In the genomic region with DNA sequence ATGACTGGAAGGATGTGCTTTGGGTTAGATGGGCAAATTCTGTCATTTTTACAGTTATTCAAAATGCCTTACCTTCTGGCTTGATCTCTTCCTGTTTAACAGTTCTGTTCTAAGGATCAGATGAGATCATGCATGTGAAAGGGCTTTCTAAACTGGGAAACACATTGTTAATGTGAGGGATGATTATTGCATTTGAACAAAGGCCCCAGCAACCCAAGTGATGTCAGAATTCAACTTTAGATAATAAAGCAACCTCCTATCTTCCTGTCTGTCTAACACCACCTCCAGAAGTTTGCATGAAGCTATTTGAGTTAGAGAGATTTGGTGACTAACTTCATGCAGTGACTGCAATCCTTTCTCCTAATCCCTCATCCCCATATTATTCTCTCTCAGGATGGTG, we compare ENCODE assay signal across 29 cellular contexts.
A peak's percentile ranks its signal among the peaks of the same experiment; 100 is the strongest.
DNase-seq lines count a peak whose midpoint lies in the region; ATAC-seq, FAIRE-seq and TF ChIP-seq lines count a peak whose summit lies in the region.
"Had no signal": no experiment of that assay in that cellular context is flagged by ENCODE, and none has a peak within 500 bp of the region (broad histone marks: within the 10 kb centered on the region; RNA-seq: fewer than 3 reads in every experiment).

No MANE protein-coding gene starts in this region.

- SMC1A ChIA-PET in GM12878 (lab: Charles Lee; ENCODE audit: uncharacterized antibody, unreplicated experiment), result interaction anchor here (0.9 to 1.8 kb wide), 8 partner anchors 13 to 81 kb away, joined by 3 to 4 read pairs (median 3); no protein-coding TSS in a partner anchor

- no peak overlapping the region for H2BK5ac ChIP-seq in trophoblast cell (ENCODE audit: low read depth, low read length, poor library complexity)

- H3K14ac ChIP-seq in trophoblast cell (ENCODE audit: low read length), result no peak overlapping the region

- POLR2A ChIA-PET in GM12878 (lab: Charles Lee), result no interaction called here

- CTCF ChIA-PET in GM12878 (lab: Yijun Ruan, JAX), result interaction anchor here (1.3 kb wide), 1 partner anchor 16 kb away, joined by 3 read pairs; no protein-coding TSS in a partner anchor

- H3K27ac ChIP-seq in BLaER1 (peak overlapping the region; percentile 58), HUES48 (ENCODE audit: low read depth, low read length) (peak overlapping the region; percentile 10), GM12878 (ENCODE audit: control insufficient read depth, insufficient read depth) (peak overlapping the region; percentile 22; the same call in 1 of the 2 replicates), trophoblast cell (ENCODE audit: low read depth, low read length) (no peak overlapping the region), left lung (no peak overlapping the region), upper lobe of right lung (no peak overlapping the region)
- H3K27ac ChIP-seq: ascending aorta, epithelial cell of prostate, KMS-11, neural progenitor cell, thoracic aorta had no signal

- H4K91ac ChIP-seq in trophoblast cell (ENCODE audit: low read depth, low read length), result no peak overlapping the region

- H3K9me3 ChIP-seq in BLaER1 (peaks cover 5% of the 10 kb centered on the region; the same call in 1 of the 2 replicates), HUES48 (ENCODE audit: control insufficient read depth, insufficient read depth, low read length) (no peaks in the 10 kb centered on the region), GM12878 (replicated peaks; ENCODE audit: control insufficient read depth, insufficient read depth, low read length) (no peaks in the 10 kb centered on the region), trophoblast cell (ENCODE audit: insufficient read depth, low read depth, low read length) (no peaks in the 10 kb centered on the region), left lung (no peaks in the 10 kb centered on the region), upper lobe of right lung (no peaks in the 10 kb centered on the region)
- H3K9me3 ChIP-seq: ascending aorta, thoracic aorta had no signal

- no peaks in the 10 kb centered on the region for H3K27me3 ChIP-seq in BLaER1
- no peaks in the 10 kb centered on the region for H3K27me3 ChIP-seq in HUES48 (ENCODE audit: control insufficient read depth, insufficient read depth, low read length)
- H3K27me3 ChIP-seq in GM12878 (replicated peaks in 1 of 2; ENCODE audit: control insufficient read depth in 2 of 2, insufficient read depth in 2 of 2, low read length in 1 of 2), result no peaks in the 10 kb centered on the region
- H3K27me3 ChIP-seq in trophoblast cell (ENCODE audit: insufficient read depth, low read length), result no peaks in the 10 kb centered on the region
- no peaks in the 10 kb centered on the region for H3K27me3 ChIP-seq in left lung
- no peaks in the 10 kb centered on the region for H3K27me3 ChIP-seq in upper lobe of right lung
- H3K27me3 ChIP-seq: ascending aorta, neural progenitor cell had no signal

- H4K12ac ChIP-seq in trophoblast cell (ENCODE audit: low read depth, low read length), result no peak overlapping the region

- BruUV-seq in GM12878 (replicated peaks; lab: Mats Ljungman, UMichigan), result no TSS peak

- no peak overlapping the region for H3K4ac ChIP-seq in trophoblast cell (ENCODE audit: low read depth, low read length)

- no peak for TF ChIP-seq EP300 in GM12878 (IDR thresholded peaks at IDR 0.05; ENCODE audit: borderline replicate concordance in 1 of 2, control insufficient read depth in 1 of 2, low read depth in 2 of 2, low read length in 2 of 2)

- no peak overlapping the region for H4K8ac ChIP-seq in trophoblast cell (ENCODE audit: low read depth, low read length)

- H3K23ac ChIP-seq in trophoblast cell (ENCODE audit: low read length), result no peak overlapping the region

- DNase-seq in GM12878 (ENCODE audit: low read depth, low spot score) (no peak), trophoblast cell (no peak), left lung (no peak), upper lobe of right lung (no peak)
- no peak for DNase-seq in activated T-cell treated with anti-CD3 and anti-CD28 coated beads, Interleukin-2, amount 50 U/mL, for 1 hour
- DNase-seq: activated CD4-positive, alpha-beta T cell treated with anti-CD3 and anti-CD28 coated beads for 36 hours; activated CD8-positive, alpha-beta T cell treated with anti-CD3 and anti-CD28 coated beads, Interleukin-2, amount 10 ng/mL, durations not matched to agents 7 days and 5 days; activated effector memory CD4-positive, alpha-beta T cell treated with Interleukin-2 at 50 U/mL for 16 hours; activated T-cell treated with anti-CD3 and anti-CD28 coated beads for 4 hours; C1 segment of cervical spinal cord; central memory CD4-positive, alpha-beta T cell; COR-L47; DMS53; kidney; NCI-H1694; NCI-H510A; SHP77; stimulated activated CD4-positive, alpha-beta T cell treated with anti-CD3 and anti-CD28 coated beads, Interleukin-15, amount 100 ng/mL, for 24 hours; stimulated activated naive CD4-positive, alpha-beta T cell had no signal

- ATAC-seq in GM12878, result no peak
- no peak for ATAC-seq in left lung
- ATAC-seq in upper lobe of right lung, result no peak
- ATAC-seq: activated CD4-positive, alpha-beta T cell treated with anti-CD3 and anti-CD28 coated beads for 36 hours; activated CD8-positive, alpha-beta T cell treated with anti-CD3 and anti-CD28 coated beads, Interleukin-2, amount 10 ng/mL, durations not matched to agents 7 days and 5 days; HCT116 had no signal

- no peak for TF ChIP-seq RAD21 in GM12878 (IDR thresholded peaks at IDR 0.05; ENCODE audit: insufficient read depth, low read depth, low read length)

- no peaks in the 10 kb centered on the region for H3K79me1 ChIP-seq in trophoblast cell (ENCODE audit: low read length)

- H2AK5ac ChIP-seq in trophoblast cell (ENCODE audit: low read length), result peak overlapping the region; percentile 69

- no peak for FAIRE-seq in GM12878 (lab: Jason Lieb, UNC)
- FAIRE-seq: G401.6, GM18507, kidney had no signal

- intact Hi-C loops in GM12878 (cut with micrococcal nuclease; ENCODE audit: unreplicated experiment) (no loop called here), left lung (cut with DNase I) (no loop called here), upper lobe of right lung (cut with DNase I) (no loop called here)

- H3K79me2 ChIP-seq in GM12878 (ENCODE audit: control insufficient read depth, insufficient read depth, low read length) (no peaks in the 10 kb centered on the region; the same call in 1 of the 2 replicates), trophoblast cell (ENCODE audit: control insufficient read depth, insufficient read depth, low read length, poor library complexity) (no peaks in the 10 kb centered on the region)

- no peak overlapping the region for H3K18ac ChIP-seq in trophoblast cell (ENCODE audit: low read length)

- RAD21 ChIA-PET in GM12878 (lab: Charles Lee; ENCODE audit: unreplicated experiment), result no interaction called here

- H2AFZ ChIP-seq in GM12878 (ENCODE audit: control insufficient read depth, low read depth, low read length) (no peak overlapping the region), trophoblast cell (ENCODE audit: insufficient read depth, low read length, poor library complexity) (no peak overlapping the region)
- H2AFZ ChIP-seq: neural progenitor cell had no signal

- H3K4me2 ChIP-seq in BLaER1 (peak overlapping the region; percentile 71), GM12878 (ENCODE audit: control insufficient read depth, insufficient read depth) (no peak overlapping the region), trophoblast cell (ENCODE audit: low read length) (no peak overlapping the region)
- H3K4me2 ChIP-seq: KMS-11, neural progenitor cell had no signal

- no peak for TF ChIP-seq POLR2A in GM12878 (IDR thresholded peaks at IDR 0.05; ENCODE audit: low read depth, low read length)

- no peak overlapping the region for H2BK12ac ChIP-seq in trophoblast cell (ENCODE audit: low read length)

- H3K4me3 ChIP-seq in BLaER1 (no peak overlapping the region), HUES48 (ENCODE audit: low read depth, low read length) (no peak overlapping the region), GM12878 (no peak overlapping the region), trophoblast cell (ENCODE audit: low read depth, low read length) (no peak overlapping the region), left lung (no peak overlapping the region), upper lobe of right lung (no peak overlapping the region)
- H3K4me3 ChIP-seq: ascending aorta, neural progenitor cell, thoracic aorta had no signal

- H3K9ac ChIP-seq in BLaER1 (peak overlapping the region; percentile 2; the same call in 1 of the 2 replicates), HUES48 (ENCODE audit: low read depth, low read length) (no peak overlapping the region), GM12878 (ENCODE audit: control insufficient read depth, insufficient read depth, low read length) (no peak overlapping the region), trophoblast cell (ENCODE audit: low read length) (no peak overlapping the region)
- H3K9ac ChIP-seq: KMS-11, neural progenitor cell had no signal

- H2BK120ac ChIP-seq in trophoblast cell (ENCODE audit: insufficient read depth, low read length, poor library complexity), result no peak overlapping the region

- in situ Hi-C loops in GM12878 (cut with MboI), result no loop called here

- no peaks in the 10 kb centered on the region for H4K20me1 ChIP-seq in BLaER1
- H4K20me1 ChIP-seq in GM12878 (ENCODE audit: control insufficient read depth, insufficient read depth), result no peaks in the 10 kb centered on the region

- no peaks in the 10 kb centered on the region for H3K36me3 ChIP-seq in BLaER1
- H3K36me3 ChIP-seq in HUES48 (ENCODE audit: control insufficient read depth, insufficient read depth, low read length), result no peaks in the 10 kb centered on the region
- no peaks in the 10 kb centered on the region; a peak in 1 of 4 replicates for H3K36me3 ChIP-seq in GM12878 (ENCODE audit: control insufficient read depth in 2 of 2, insufficient read depth in 2 of 2, low read length in 1 of 2)
- no peaks in the 10 kb centered on the region for H3K36me3 ChIP-seq in trophoblast cell (ENCODE audit: control insufficient read depth in 1 of 2, insufficient read depth in 2 of 2, low read length in 2 of 2)
- no peaks in the 10 kb centered on the region for H3K36me3 ChIP-seq in left lung
- H3K36me3 ChIP-seq in upper lobe of right lung, result no peaks in the 10 kb centered on the region
- H3K36me3 ChIP-seq: ascending aorta, neural progenitor cell, thoracic aorta had no signal

- TF ChIP-seq CTCF in GM12878 (IDR thresholded peaks at IDR 0.05 in 2 of 3, conservative IDR thresholded peaks at IDR 0.05 in 1 of 3; ENCODE audit: control insufficient read depth in 2 of 3, extremely low read depth in 1 of 3, insufficient read depth in 1 of 3, low read depth in 3 of 3, low read length in 3 of 3), result no peak
- no peak for TF ChIP-seq CTCF in left lung (IDR thresholded peaks at IDR 0.05)
- no peak for TF ChIP-seq CTCF in upper lobe of right lung (IDR thresholded peaks at IDR 0.05)

- H3K4me1 ChIP-seq in BLaER1 (peaks cover 67% of the 10 kb centered on the region), HUES48 (ENCODE audit: control insufficient read depth, insufficient read depth, low read length) (peaks cover 9% of the 10 kb centered on the region), GM12878 (ENCODE audit: control insufficient read depth, insufficient read depth, low read length) (peaks cover 48% of the 10 kb centered on the region), trophoblast cell (ENCODE audit: control insufficient read depth in 1 of 2, insufficient read depth in 2 of 2, low read length in 2 of 2) (peaks cover 0 to 2% of the 10 kb centered on the region in 2 experiments), left lung (peaks cover 0 to 3% of the 10 kb centered on the region in 2 donors), upper lobe of right lung (peaks cover 5% of the 10 kb centered on the region)

Comparison
In these comparisons a context has a peak if more than half of its experiments do, and no peak if none do; other contexts are left out.
1. H3K27ac ChIP-seq: peak in BLaER1 (single experiment), HUES48 (single experiment) and GM12878 (single experiment); none in trophoblast cell (single experiment), left lung (0 of 2) and upper lobe of right lung (single experiment).